ENCODE assay signal across 8 cellular contexts in the genomic region with DNA sequence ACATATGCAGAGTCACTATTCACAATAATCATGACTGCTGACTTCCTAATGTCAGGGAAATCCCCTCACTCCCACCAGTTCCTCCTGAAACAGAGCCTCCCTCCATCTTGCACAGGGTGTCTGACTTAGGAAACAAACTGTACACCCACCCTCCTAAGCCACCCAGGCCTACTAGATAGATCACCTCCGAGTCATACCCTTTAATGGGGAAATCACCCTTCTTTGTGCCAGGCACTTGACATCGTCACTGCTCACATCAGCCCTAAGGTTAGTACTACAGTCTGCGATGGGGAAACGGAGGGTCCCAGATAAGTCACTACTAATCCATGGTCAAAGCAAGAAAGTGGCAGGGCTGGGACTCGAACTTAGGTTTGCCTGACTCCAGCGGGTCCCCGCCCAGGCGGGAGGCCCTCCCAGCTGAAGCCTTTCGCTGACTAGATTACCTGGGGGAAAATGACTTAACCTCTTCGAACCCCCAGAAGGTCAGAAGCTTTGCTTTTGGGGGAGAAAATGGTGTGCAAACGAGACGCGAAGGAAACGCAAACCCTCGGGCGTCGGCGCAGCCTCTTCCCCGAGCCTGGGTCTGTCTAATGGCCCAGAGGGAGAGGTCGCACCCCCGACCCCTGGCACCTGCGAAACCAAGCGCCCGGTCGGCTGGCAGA. TPM values are rescaled to one million over a fixed set of nuclear protein-coding genes. Genes with fewer than 3 reads are reported as not detected.
A peak's percentile ranks its signal among the peaks of the same experiment; 100 is the strongest.
DNase-seq lines count a peak whose midpoint lies in the region; ATAC-seq and TF ChIP-seq lines count a peak whose summit lies in the region.

No MANE protein-coding gene starts in this region.

- H4K20me1 ChIP-seq in Karpas-422 (ENCODE audit: insufficient read depth, low read depth, low read length): no peaks in the 10 kb centered on the region

- H2BK120ac ChIP-seq in mesendoderm (ENCODE audit: low read depth, low read length): no peak overlapping the region

- H3K79me1 ChIP-seq in mesendoderm (ENCODE audit: low read length): no peaks in the 10 kb centered on the region

- H3K4me3 ChIP-seq in Karpas-422 (ENCODE audit: low read length) (peak overlapping the region; percentile 92), mesendoderm (ENCODE audit: low read length) (peak overlapping the region; percentile 29)

- no peaks in the 10 kb centered on the region for H3K9me3 Mint-ChIP-seq in chondrocyte (ENCODE audit: low read depth)

- no peak overlapping the region for H4K5ac ChIP-seq in mesendoderm (ENCODE audit: low read length)

- no peaks in the 10 kb centered on the region for H3K36me3 ChIP-seq in Karpas-422 (ENCODE audit: insufficient read depth, low read length)
- no peaks in the 10 kb centered on the region for H3K36me3 ChIP-seq in mesendoderm (ENCODE audit: control insufficient read depth, insufficient read depth, low read length)

- H3K27ac ChIP-seq in Karpas-422 (ENCODE audit: low read length) (peak overlapping the region; percentile 33; the same call in 1 of the 2 replicates), mesendoderm (ENCODE audit: low read depth, low read length) (peak overlapping the region; percentile 65)

- no peaks in the 10 kb centered on the region for H3K36me3 Mint-ChIP-seq in chondrocyte (ENCODE audit: low read depth)

- H3K9ac ChIP-seq in Karpas-422 (ENCODE audit: low read length) (peak overlapping the region; percentile 96), mesendoderm (ENCODE audit: low read length) (peak overlapping the region; percentile 63)

- no peak overlapping the region for H2BK15ac ChIP-seq in mesendoderm (replicated peaks; ENCODE audit: low read depth)

- no peak overlapping the region for H3K23ac ChIP-seq in mesendoderm (ENCODE audit: low read length)

- H3K4me1 ChIP-seq in Karpas-422 (ENCODE audit: low read length): peaks cover 42% of the 10 kb centered on the region
- H3K4me1 ChIP-seq in mesendoderm (ENCODE audit: control insufficient read depth, low read depth, low read length): peaks cover 7% of the 10 kb centered on the region

- H3K27ac Mint-ChIP-seq in chondrocyte (ENCODE audit: unreplicated experiment): peak overlapping the region; percentile 14

- peak overlapping the region; percentile 44 for H3K18ac ChIP-seq in mesendoderm (ENCODE audit: low read length)

- peak; percentile 15 for ATAC-seq in GM19023 (IDR thresholded peaks at IDR 0.05; ENCODE audit: unreplicated experiment)

- H4K8ac ChIP-seq in mesendoderm (ENCODE audit: low read depth, low read length): no peak overlapping the region

- peak overlapping the region; percentile 71 for H3K4me3 Mint-ChIP-seq in chondrocyte (ENCODE audit: unreplicated experiment)

- peak overlapping the region; percentile 18 for H3K56ac ChIP-seq in mesendoderm (ENCODE audit: low read length)

- H3K79me2 ChIP-seq in Karpas-422 (ENCODE audit: low read length): peaks cover 17% of the 10 kb centered on the region
- H3K79me2 ChIP-seq in mesendoderm (ENCODE audit: control insufficient read depth, insufficient read depth, low read length): no peaks in the 10 kb centered on the region

- DNase-seq in AG08395 (ENCODE audit: low spot score) (peak; percentile 9), Karpas-422 (peak; percentile 79), chondrocyte (ENCODE audit: low spot score) (no peak), mesendoderm (peak; percentile 54), COLO829 (ENCODE audit: low spot score) (no peak)
- peak; percentile 63 for DNase-seq in activated CD4-positive, CD25-positive, alpha-beta regulatory T cell treated with anti-CD3 and anti-CD28 coated beads, Interleukin-2, amount 50 U/mL, for 16 hours (ENCODE audit: low read depth, low spot score)
- peak; percentile 91 for DNase-seq in stimulated activated CD8-positive, alpha-beta memory T cell treated with anti-CD3 and anti-CD28 coated beads, Interleukin-4, amount 100 ng/mL, for 48 hours

- H3K4ac ChIP-seq in mesendoderm (ENCODE audit: low read depth, low read length): no peak overlapping the region

- H3K27me3 ChIP-seq in Karpas-422 (ENCODE audit: low read length): no peaks in the 10 kb centered on the region; the same call in 1 of the 2 replicates
- peaks cover 15% of the 10 kb centered on the region for H3K27me3 ChIP-seq in mesendoderm (ENCODE audit: insufficient read depth, low read length, poor library complexity)

- H2AK5ac ChIP-seq in mesendoderm (ENCODE audit: low read length): no peak overlapping the region

- H3K27me3 Mint-ChIP-seq in chondrocyte (ENCODE audit: low read depth): peaks cover 6% of the 10 kb centered on the region

- TF ChIP-seq CTCF in chondrocyte (IDR thresholded peaks at IDR 0.05): no peak

- H3K9me3 ChIP-seq in Karpas-422 (ENCODE audit: low read length): no peaks in the 10 kb centered on the region

- H3K4me2 ChIP-seq in Karpas-422 (ENCODE audit: low read depth, low read length, poor library complexity, severe bottlenecking) (peak overlapping the region; percentile 95), mesendoderm (ENCODE audit: low read length) (peak overlapping the region; percentile 75)

- H2BK5ac ChIP-seq in mesendoderm (ENCODE audit: low read length): no peak overlapping the region

- H2AFZ ChIP-seq in Karpas-422 (ENCODE audit: low read length): peak overlapping the region; percentile 59

- WGBS in mesendoderm (ENCODE audit: extremely low coverage, insufficient coverage, low lambda C conversion rate): no CpG with 5 or more reads among the region's 25 CpGs

- no peaks in the 10 kb centered on the region for H3K9me2 ChIP-seq in Karpas-422 (replicated peaks; ENCODE audit: insufficient read depth, low read length)

- H3K4me1 Mint-ChIP-seq in chondrocyte (ENCODE audit: low read depth): peaks cover 46% of the 10 kb centered on the region

RNA-seq across cellular contexts. Expression of a gene that starts 3.4 kb away (rescaled TPM):
- 72.4 and 119 TPM in 2 replicates for total RNA-seq in Karpas-422 (2014; rRNA removed; shearing (Covaris generic); ENCODE audit: low replicate concordance)
- total RNA-seq in chondrocyte: 44.9 to 64.2 TPM (median 50.0 TPM) in 3 replicates
- 5.4 TPM for polyA plus RNA-seq in mesendoderm (2013, experiment 1 of 2)
- polyA plus RNA-seq in mesendoderm (2013, experiment 2 of 2): 5.4 TPM

RNA-seq across cellular contexts. Expression of a gene that starts 26.9 kb away (rescaled TPM):
- 7.6 and 19.9 TPM in 2 replicates for total RNA-seq in Karpas-422 (2014; rRNA removed; shearing (Covaris generic); ENCODE audit: low replicate concordance)
- total RNA-seq in chondrocyte: 1.2 to 3.4 TPM (median 2.8 TPM) in 3 replicates
- polyA plus RNA-seq in mesendoderm (2013, experiment 1 of 2): 1.3 TPM
- polyA plus RNA-seq in mesendoderm (2013, experiment 2 of 2): 1.3 TPM

RNA-seq across cellular contexts. Expression of a gene that starts 28.5 kb away (rescaled TPM):
- total RNA-seq in Karpas-422 (2014; rRNA removed; shearing (Covaris generic); ENCODE audit: low replicate concordance): 6.8 and 15.2 TPM in 2 replicates
- total RNA-seq in chondrocyte: 17.2 to 18.4 TPM (median 17.9 TPM) in 3 replicates
- 7.5 TPM for polyA plus RNA-seq in mesendoderm (2013, experiment 1 of 2)
- polyA plus RNA-seq in mesendoderm (2013, experiment 2 of 2): 8.7 TPM

RNA-seq across cellular contexts. Expression of a gene that starts 46.5 kb away (rescaled TPM):
- 0.15 and 0.58 TPM in 2 replicates for total RNA-seq in Karpas-422 (2014; rRNA removed; shearing (Covaris generic); ENCODE audit: low replicate concordance)
- 50.7 to 56.1 TPM (median 55.2 TPM) in 3 replicates for total RNA-seq in chondrocyte
- 56.1 TPM for polyA plus RNA-seq in mesendoderm (2013, experiment 1 of 2)
- polyA plus RNA-seq in mesendoderm (2013, experiment 2 of 2): 55.8 TPM

RNA-seq across cellular contexts. Expression of a gene that starts 50.9 kb away (rescaled TPM):
- 243 and 277 TPM in 2 replicates for total RNA-seq in Karpas-422 (2014; rRNA removed; shearing (Covaris generic); ENCODE audit: low replicate concordance)
- total RNA-seq in chondrocyte: 118 to 156 TPM (median 120 TPM) in 3 replicates
- 307 TPM for polyA plus RNA-seq in mesendoderm (2013, experiment 1 of 2)
- polyA plus RNA-seq in mesendoderm (2013, experiment 2 of 2): 321 TPM

Comparison
In these comparisons a context has a peak if more than half of its experiments do, and no peak if none do; other contexts are left out.
1. DNase-seq: peak in AG08395 (single experiment), Karpas-422 (single experiment), activated CD4-positive, CD25-positive, alpha-beta regulatory T cell treated with anti-CD3 and anti-CD28 coated beads, Interleukin-2, amount 50 U/mL, for 16 hours (single experiment), mesendoderm (single experiment) and stimulated activated CD8-positive, alpha-beta memory T cell treated with anti-CD3 and anti-CD28 coated beads, Interleukin-4, amount 100 ng/mL, for 48 hours (single experiment); none in chondrocyte (single experiment) and COLO829 (single experiment).